In the genomic region with DNA sequence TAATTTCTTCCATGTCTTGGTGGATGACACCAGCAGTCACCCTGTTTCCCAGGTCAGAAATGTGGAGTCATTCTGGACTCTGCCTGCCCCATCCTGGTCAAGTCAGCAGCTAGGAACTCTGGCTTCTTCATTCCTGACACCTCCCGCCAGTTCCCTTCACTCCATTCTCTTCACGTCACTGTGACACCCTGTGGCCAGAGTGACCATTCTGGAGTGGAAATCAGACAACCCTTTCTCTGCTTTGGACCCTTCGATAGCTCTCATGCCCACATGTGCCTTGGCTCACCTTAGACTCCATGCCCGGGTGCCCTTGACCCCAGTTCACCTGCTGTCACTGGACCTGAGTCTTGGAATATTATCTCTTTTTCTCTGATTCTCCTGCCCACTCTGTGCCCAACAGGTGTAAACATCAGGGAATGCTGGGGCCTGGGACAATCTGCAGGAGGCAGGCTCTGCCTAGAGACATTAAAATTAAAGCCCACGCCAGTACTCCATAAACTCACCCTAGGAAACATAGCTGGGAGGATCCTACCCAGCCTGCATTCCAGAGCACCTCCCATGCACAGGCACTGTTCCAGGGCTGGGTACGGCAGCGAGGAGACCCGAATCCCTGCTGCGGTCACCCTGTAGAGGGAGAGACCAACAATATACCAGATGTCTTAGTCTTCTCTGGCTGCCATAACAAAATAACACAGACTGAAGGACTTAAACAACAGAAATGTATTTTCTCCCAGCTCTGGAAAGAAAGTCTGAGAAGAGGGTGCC, we compare ENCODE assay signal across 18 cellular contexts. TPM values are rescaled to one million over a fixed set of nuclear protein-coding genes. Genes with fewer than 3 reads are reported as not detected.
DNase-seq lines count a peak whose midpoint lies in the region; ATAC-seq and TF ChIP-seq lines count a peak whose summit lies in the region.
"Had no signal": no experiment of that assay in that cellular context is flagged by ENCODE, and none has a peak within 500 bp of the region (broad histone marks: within the 10 kb centered on the region; RNA-seq: fewer than 3 reads in every experiment).

No MANE protein-coding gene starts in this region.

- peaks cover 13% of the 10 kb centered on the region for H3K27me3 Mint-ChIP-seq in endodermal cell (ENCODE audit: insufficient read depth)
- peaks cover 5 to 21% (median 7%) of the 10 kb centered on the region in 5 donors for H3K27me3 Mint-ChIP-seq in naive thymus-derived CD4-positive, alpha-beta T cell

- CTCF ChIA-PET in naive thymus-derived CD4-positive, alpha-beta T cell (lab: Charles Lee) = no interaction called here
- CTCF ChIA-PET in GM10248 (lab: Yijun Ruan, JAX) = interaction anchor here (1.1 kb wide), 1 partner anchor 28 kb away, joined by 5 read pairs; no protein-coding TSS in a partner anchor

- no peaks in the 10 kb centered on the region for H3K36me3 ChIP-seq in endodermal cell (ENCODE audit: control insufficient read depth, insufficient read depth, low read length)
- no peaks in the 10 kb centered on the region for H3K36me3 ChIP-seq in naive thymus-derived CD4-positive, alpha-beta T cell (ENCODE audit: control insufficient read depth in 2 of 3, insufficient read depth in 3 of 3, low read length in 3 of 3)

- no peaks in the 10 kb centered on the region for H3K4me1 Mint-ChIP-seq in endodermal cell
- no peaks in the 10 kb centered on the region for H3K4me1 Mint-ChIP-seq in naive thymus-derived CD4-positive, alpha-beta T cell

- intact Hi-C loops in Right ventricle myocardium superior (cut with DNase I) (no loop called here), left ventricle myocardium superior (cut with micrococcal nuclease) (no loop called here)
- intact Hi-C loops in naive thymus-derived CD4-positive, alpha-beta T cell (cut with micrococcal nuclease) = no loop called here

- TF ChIP-seq CTCF in endodermal cell (conservative IDR thresholded peaks at IDR 0.05) = no peak
- no peak for TF ChIP-seq CTCF in GM10248 (IDR thresholded peaks at IDR 0.05; ENCODE audit: control extremely low read depth, extremely low read depth, low read depth, missing control alignments)

- peak; percentile 30 for DNase-seq in Right ventricle myocardium superior
- DNase-seq in left ventricle myocardium superior = no peak
- DNase-seq in endodermal cell = peak; percentile 23
- no peak for DNase-seq in naive thymus-derived CD4-positive, alpha-beta T cell
- DNase-seq in ureter (ENCODE audit: low spot score) = peak; percentile 24
- DNase-seq in GM10248 (ENCODE audit: extremely low spot score) = no peak
- DNase-seq: C1 segment of cervical spinal cord, DND-41, GOT3, NCI-H1048, NCI-H1436 treated with DMSO at 0.1 percent for 48 hours, NCI-H2029 treated with DMSO at 0.1 percent for 48 hours, NCI-H2171 treated with DMSO at 0.1 percent for 48 hours, NCI-H446 treated with DMSO at 0.1 percent for 48 hours, RPMI8226 had no signal

- no peak overlapping the region for H3K27ac Mint-ChIP-seq in endodermal cell
- H3K27ac Mint-ChIP-seq in naive thymus-derived CD4-positive, alpha-beta T cell = no peak overlapping the region

- H3K4me3 Mint-ChIP-seq in endodermal cell = no peak overlapping the region
- H3K4me3 Mint-ChIP-seq in naive thymus-derived CD4-positive, alpha-beta T cell = no peak overlapping the region

- no peaks in the 10 kb centered on the region for H3K4me1 ChIP-seq in endodermal cell (ENCODE audit: control insufficient read depth, insufficient read depth, low read length)
- H3K4me1 ChIP-seq in naive thymus-derived CD4-positive, alpha-beta T cell (ENCODE audit: control insufficient read depth in 2 of 2, insufficient read depth in 2 of 2, low read length in 2 of 2) = no peaks in the 10 kb centered on the region

- H3K4me3 ChIP-seq in endodermal cell (ENCODE audit: low read length) = no peak overlapping the region
- H3K4me3 ChIP-seq in naive thymus-derived CD4-positive, alpha-beta T cell (ENCODE audit: low read length) = no peak overlapping the region
- H3K4me3 ChIP-seq: GM12878 had no signal

- H3K9me3 ChIP-seq in endodermal cell (ENCODE audit: control insufficient read depth, low read length) = no peaks in the 10 kb centered on the region
- H3K9me3 ChIP-seq in naive thymus-derived CD4-positive, alpha-beta T cell (ENCODE audit: control insufficient read depth in 2 of 3, low read length in 3 of 3) = no peaks in the 10 kb centered on the region

- WGBS in endodermal cell (ENCODE audit: insufficient coverage in 1 of 2, insufficient read length in 1 of 2), 2 experiments = 90 to 95% methylated on average over 3 to 9 of the region's 9 CpGs

- POLR2A ChIA-PET in naive thymus-derived CD4-positive, alpha-beta T cell (lab: Charles Lee) = no interaction called here
- POLR2A ChIA-PET in GM10248 (lab: Yijun Ruan, JAX) = no interaction called here

- H3K9ac ChIP-seq in endodermal cell (ENCODE audit: extremely low read depth, low read length, poor library complexity, severe bottlenecking) = no peak overlapping the region

- ATAC-seq in Right ventricle myocardium superior (ENCODE audit: poor library complexity) (no peak), left ventricle myocardium superior (no peak), GM18861 (IDR thresholded peaks at IDR 0.05; ENCODE audit: unreplicated experiment) (no peak), GM19328 (IDR thresholded peaks at IDR 0.05; ENCODE audit: unreplicated experiment) (no peak)
- ATAC-seq in naive thymus-derived CD4-positive, alpha-beta T cell = peak; percentile 20
- ATAC-seq: GM12878 had no signal

- H3K27me3 ChIP-seq in endodermal cell (ENCODE audit: control insufficient read depth, insufficient read depth, low read length, poor library complexity, severe bottlenecking) = no peaks in the 10 kb centered on the region
- H3K27me3 ChIP-seq in naive thymus-derived CD4-positive, alpha-beta T cell (ENCODE audit: control insufficient read depth in 2 of 2, insufficient read depth in 2 of 2, low read length in 2 of 2) = no peaks in the 10 kb centered on the region

- no peaks in the 10 kb centered on the region for H3K9me3 Mint-ChIP-seq in endodermal cell
- H3K9me3 Mint-ChIP-seq in naive thymus-derived CD4-positive, alpha-beta T cell = no peaks in the 10 kb centered on the region

- no peak overlapping the region for H3K27ac ChIP-seq in endodermal cell (ENCODE audit: low read depth, low read length)
- H3K27ac ChIP-seq in naive thymus-derived CD4-positive, alpha-beta T cell (ENCODE audit: low read depth, low read length) = no peak overlapping the region

- no peaks in the 10 kb centered on the region for H3K36me3 Mint-ChIP-seq in endodermal cell (ENCODE audit: low read depth)
- H3K36me3 Mint-ChIP-seq in naive thymus-derived CD4-positive, alpha-beta T cell = no peaks in the 10 kb centered on the region

RNA-seq across cellular contexts. Expression of a gene that starts 41.1 kb away (rescaled TPM):
- total RNA-seq in Right ventricle myocardium superior = 39.9 TPM
- total RNA-seq in left ventricle myocardium superior = 46.3 TPM
- 10 to 100 TPM; 45.2 to 49.4 TPM for total RNA-seq in endodermal cell
- polyA plus RNA-seq in endodermal cell (2013, experiment 1 of 2) = 38.3 TPM
- polyA plus RNA-seq in endodermal cell (2013, experiment 2 of 2) = 31.3 TPM
- 10 to 100 TPM; 22.6 to 41.4 (median 33.7) TPM for total RNA-seq in naive thymus-derived CD4-positive, alpha-beta T cell
- polyA plus RNA-seq in naive thymus-derived CD4-positive, alpha-beta T cell = 10 to 100 TPM; 17.9 to 20.5 TPM
- total RNA-seq in ureter = 25.7 TPM

Comparison
In these comparisons a context has a peak if more than half of its experiments do, and no peak if none do; other contexts are left out.
1. DNase-seq: peak in Right ventricle myocardium superior (single experiment), endodermal cell (single experiment) and ureter (single experiment); none in left ventricle myocardium superior (single experiment), naive thymus-derived CD4-positive, alpha-beta T cell (0 of 9) and GM10248 (single experiment).